ENCODE assay signal across 18 cellular contexts in the genomic region with DNA sequence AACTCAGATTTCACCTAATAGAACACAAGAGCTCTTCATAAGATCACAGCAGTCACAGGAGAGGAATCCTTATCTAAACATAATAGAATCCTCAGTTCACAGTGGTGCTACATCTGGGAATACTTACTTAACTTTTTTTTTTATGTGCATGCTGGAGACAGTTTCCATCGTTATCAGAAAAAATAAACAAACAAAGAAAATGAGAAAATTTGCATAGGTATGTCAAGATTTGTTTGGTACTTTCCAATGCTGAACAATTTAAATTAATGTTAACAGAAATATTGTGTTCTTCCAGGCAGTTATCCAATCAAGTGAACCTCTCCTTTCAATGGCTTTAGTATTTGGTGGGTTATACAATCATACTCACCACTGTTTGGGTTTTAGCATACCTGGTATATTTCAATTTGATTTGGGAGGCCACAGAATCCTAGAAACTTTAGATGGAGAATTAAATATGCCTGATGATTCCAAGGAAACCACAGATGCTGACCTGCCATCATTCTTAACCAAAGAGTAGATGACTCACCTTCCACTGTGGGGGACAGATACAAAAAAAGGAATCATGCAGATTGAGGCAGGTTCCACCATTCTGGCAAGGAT. TPM values are rescaled to one million over a fixed set of nuclear protein-coding genes. Genes with fewer than 3 reads are reported as not detected.
DNase-seq lines count a peak whose midpoint lies in the region; ATAC-seq, FAIRE-seq and TF ChIP-seq lines count a peak whose summit lies in the region.
"Had no signal": no experiment of that assay in that cellular context is flagged by ENCODE, and none has a peak within 500 bp of the region (broad histone marks: within the 10 kb centered on the region; RNA-seq: fewer than 3 reads in every experiment).

No MANE protein-coding gene starts in this region.

- FAIRE-seq in GM12892 (lab: Jason Lieb, UNC) = no peak

- no peak for ATAC-seq in effector memory CD8-positive, alpha-beta T cell (replicated peaks)
- no peak for ATAC-seq in natural killer cell
- ATAC-seq: T-helper 17 cell had no signal

- H3K27ac Mint-ChIP-seq in effector memory CD8-positive, alpha-beta T cell = no peak overlapping the region
- H3K27ac Mint-ChIP-seq in natural killer cell = no peak overlapping the region
- H3K27ac Mint-ChIP-seq: activated CD4-positive, alpha-beta memory T cell treated with anti-CD3 and anti-CD28 coated beads, Interleukin-2, amount 10 ng/mL, durations not matched to agents 7 days and 5 days; activated naive CD4-positive, alpha-beta T cell treated with anti-CD3 and anti-CD28 coated beads, Interleukin-2, amount 50 U/mL, for 24 hours had no signal

- H3K9me3 Mint-ChIP-seq in effector memory CD8-positive, alpha-beta T cell = no peaks in the 10 kb centered on the region
- H3K9me3 Mint-ChIP-seq in natural killer cell = no peaks in the 10 kb centered on the region
- H3K9me3 Mint-ChIP-seq: activated CD4-positive, alpha-beta memory T cell treated with anti-CD3 and anti-CD28 coated beads, Interleukin-2, amount 10 ng/mL, durations not matched to agents 7 days and 5 days; activated naive CD4-positive, alpha-beta T cell treated with anti-CD3 and anti-CD28 coated beads, Interleukin-2, amount 50 U/mL, for 24 hours had no signal

- WGBS in hepatocyte (ENCODE audit: low lambda C conversion rate, missing lambda C conversion rate) = 18% methylated on average over 1 of the region's 1 CpG

- no peak overlapping the region for H3K4me3 ChIP-seq in AG04449 (ENCODE audit: low read depth, low read length)
- no peak overlapping the region for H3K4me3 ChIP-seq in HEK293 (ENCODE audit: low read depth, low read length)
- no peak overlapping the region for H3K4me3 ChIP-seq in astrocyte of the cerebellum (ENCODE audit: low read depth, low read length)
- no peak overlapping the region for H3K4me3 ChIP-seq in hepatocyte
- H3K4me3 ChIP-seq: dorsolateral prefrontal cortex, sigmoid colon, transverse colon had no signal

- H3K4me2 ChIP-seq in hepatocyte = no peak overlapping the region

- H3K9me2 ChIP-seq in hepatocyte (replicated peaks; ENCODE audit: insufficient read depth) = no peaks in the 10 kb centered on the region

- intact Hi-C loops in natural killer cell (cut with micrococcal nuclease) = no loop called here

- in situ Hi-C loops in astrocyte of the cerebellum (cut with HindIII; ENCODE audit: low sequenced_read_pairs) = no loop called here

- no peak overlapping the region for H2AFZ ChIP-seq in hepatocyte

- peak; percentile 40 for DNase-seq in AG04449 (ENCODE audit: low read depth, low spot score)
- peak; percentile 90 for DNase-seq in astrocyte of the cerebellum (ENCODE audit: low read depth)
- no peak for DNase-seq in hepatocyte (ENCODE audit: low spot score)
- no peak for DNase-seq in effector memory CD8-positive, alpha-beta T cell
- no peak for DNase-seq in Kasumi-1 (lab: John Stamatoyannopoulos, UW)
- DNase-seq in natural killer cell = no peak
- no peak for DNase-seq in GM12892 (ENCODE audit: insufficient read length)
- DNase-seq: ACHN; activated CD4-positive, alpha-beta memory T cell treated with anti-CD3 and anti-CD28 coated beads, Interleukin-2, amount 10 ng/mL, durations not matched to agents 7 days and 5 days; dorsolateral prefrontal cortex; GDM1; NCI-H1930; sigmoid colon; T-helper 17 cell; transverse colon had no signal

- no peaks in the 10 kb centered on the region for H3K27me3 ChIP-seq in hepatocyte
- H3K27me3 ChIP-seq: sigmoid colon, transverse colon had no signal

- H3K27me3 Mint-ChIP-seq in effector memory CD8-positive, alpha-beta T cell = no peaks in the 10 kb centered on the region
- no peaks in the 10 kb centered on the region for H3K27me3 Mint-ChIP-seq in natural killer cell (ENCODE audit: low read depth in 2 of 2)
- H3K27me3 Mint-ChIP-seq: activated CD4-positive, alpha-beta memory T cell treated with anti-CD3 and anti-CD28 coated beads, Interleukin-2, amount 10 ng/mL, durations not matched to agents 7 days and 5 days; activated naive CD4-positive, alpha-beta T cell treated with anti-CD3 and anti-CD28 coated beads, Interleukin-2, amount 50 U/mL, for 24 hours; T-helper 17 cell had no signal

- no peak overlapping the region for H3K4me3 Mint-ChIP-seq in effector memory CD8-positive, alpha-beta T cell
- H3K4me3 Mint-ChIP-seq in natural killer cell = no peak overlapping the region
- H3K4me3 Mint-ChIP-seq: activated CD4-positive, alpha-beta memory T cell treated with anti-CD3 and anti-CD28 coated beads, Interleukin-2, amount 10 ng/mL, durations not matched to agents 7 days and 5 days; activated naive CD4-positive, alpha-beta T cell treated with anti-CD3 and anti-CD28 coated beads, Interleukin-2, amount 50 U/mL, for 24 hours; T-helper 17 cell had no signal

- POLR2A ChIA-PET in AG04449 (lab: Yijun Ruan, JAX) (interaction anchor here (0.7 to 1.6 kb wide), 4 partner anchors 48 to 121 kb away, joined by 3 to 4 read pairs (median 3); no protein-coding TSS in a partner anchor), HEK293 (lab: Yijun Ruan, JAX) (interaction anchor here (0.6 to 1.3 kb wide), 2 partner anchors 106 to 114 kb away, joined by 3 to 9 read pairs; no protein-coding TSS in a partner anchor)

- H3K79me2 ChIP-seq in hepatocyte = no peaks in the 10 kb centered on the region

- H3K4me1 ChIP-seq in HEK293 (ENCODE audit: control insufficient read depth, insufficient read depth, low read length) (peaks cover 16% of the 10 kb centered on the region), hepatocyte (ENCODE audit: insufficient read depth) (peaks cover 24% of the 10 kb centered on the region)
- H3K4me1 ChIP-seq: sigmoid colon, transverse colon had no signal

- no peaks in the 10 kb centered on the region for H3K36me3 ChIP-seq in HEK293 (ENCODE audit: control insufficient read depth in 2 of 2, insufficient read depth in 1 of 2, low read length in 2 of 2)
- no peaks in the 10 kb centered on the region for H3K36me3 ChIP-seq in hepatocyte (replicated peaks; ENCODE audit: insufficient read depth, low read depth)
- H3K36me3 ChIP-seq: sigmoid colon, transverse colon had no signal

- no peaks in the 10 kb centered on the region for H4K20me1 ChIP-seq in hepatocyte (ENCODE audit: insufficient read depth, poor library complexity, severe bottlenecking)

- no peak for TF ChIP-seq POLR2A in GM12892 (IDR thresholded peaks at IDR 0.05; ENCODE audit: low read depth, low read length)

- peaks cover 14% of the 10 kb centered on the region for H3K36me3 Mint-ChIP-seq in effector memory CD8-positive, alpha-beta T cell (ENCODE audit: insufficient read depth)
- H3K36me3 Mint-ChIP-seq in natural killer cell = peaks cover 16% of the 10 kb centered on the region

- no peak for TF ChIP-seq CTCF in AG04449 (IDR thresholded peaks at IDR 0.05; ENCODE audit: insufficient read depth, low read length, missing control alignments)
- TF ChIP-seq CTCF in HEK293 (tag by site-specific recombination; IDR thresholded peaks at IDR 0.05) = no peak
- no peak for TF ChIP-seq CTCF in astrocyte of the cerebellum (IDR thresholded peaks at IDR 0.05; ENCODE audit: low read depth, low read length, missing control alignments)
- no peak for TF ChIP-seq CTCF in hepatocyte (IDR thresholded peaks at IDR 0.05; ENCODE audit: poor library complexity)
- TF ChIP-seq CTCF in natural killer cell (IDR thresholded peaks at IDR 0.05) = no peak

- CTCF ChIA-PET in AG04449 (lab: Yijun Ruan, JAX) (no interaction called here), HEK293 (lab: Yijun Ruan, JAX) (interaction anchor here (0.6 to 1.5 kb wide), 4 partner anchors 12 to 133 kb away, joined by 3 to 5 read pairs (median 3); no protein-coding TSS in a partner anchor)

- no peak overlapping the region; the same call in 1 of the 2 replicates for H3K27ac ChIP-seq in HEK293 (ENCODE audit: extremely low read depth, low read depth, low read length)
- H3K27ac ChIP-seq in hepatocyte = peak overlapping the region; percentile 69
- H3K27ac ChIP-seq: dorsolateral prefrontal cortex, sigmoid colon, transverse colon had no signal

- no peaks in the 10 kb centered on the region for H3K9me3 ChIP-seq in HEK293 (ENCODE audit: control insufficient read depth, insufficient read depth, low read depth, low read length)
- no peaks in the 10 kb centered on the region for H3K9me3 ChIP-seq in hepatocyte (ENCODE audit: low read depth)
- H3K9me3 ChIP-seq: sigmoid colon, transverse colon had no signal

- peaks cover 0 to 5% of the 10 kb centered on the region in 2 donors for H3K4me1 Mint-ChIP-seq in effector memory CD8-positive, alpha-beta T cell (ENCODE audit: low read depth in 2 of 2)
- H3K4me1 Mint-ChIP-seq in natural killer cell = peaks cover 13 to 17% of the 10 kb centered on the region in 2 donors
- H3K4me1 Mint-ChIP-seq: activated naive CD4-positive, alpha-beta T cell treated with anti-CD3 and anti-CD28 coated beads, Interleukin-2, amount 50 U/mL, for 24 hours had no signal

TF ChIP-seq in HEK293, 187 proteins besides CTCF, POLR2A, EP300 and RAD21 (continues in another document):
- TF ChIP-seq, protein P1, sequence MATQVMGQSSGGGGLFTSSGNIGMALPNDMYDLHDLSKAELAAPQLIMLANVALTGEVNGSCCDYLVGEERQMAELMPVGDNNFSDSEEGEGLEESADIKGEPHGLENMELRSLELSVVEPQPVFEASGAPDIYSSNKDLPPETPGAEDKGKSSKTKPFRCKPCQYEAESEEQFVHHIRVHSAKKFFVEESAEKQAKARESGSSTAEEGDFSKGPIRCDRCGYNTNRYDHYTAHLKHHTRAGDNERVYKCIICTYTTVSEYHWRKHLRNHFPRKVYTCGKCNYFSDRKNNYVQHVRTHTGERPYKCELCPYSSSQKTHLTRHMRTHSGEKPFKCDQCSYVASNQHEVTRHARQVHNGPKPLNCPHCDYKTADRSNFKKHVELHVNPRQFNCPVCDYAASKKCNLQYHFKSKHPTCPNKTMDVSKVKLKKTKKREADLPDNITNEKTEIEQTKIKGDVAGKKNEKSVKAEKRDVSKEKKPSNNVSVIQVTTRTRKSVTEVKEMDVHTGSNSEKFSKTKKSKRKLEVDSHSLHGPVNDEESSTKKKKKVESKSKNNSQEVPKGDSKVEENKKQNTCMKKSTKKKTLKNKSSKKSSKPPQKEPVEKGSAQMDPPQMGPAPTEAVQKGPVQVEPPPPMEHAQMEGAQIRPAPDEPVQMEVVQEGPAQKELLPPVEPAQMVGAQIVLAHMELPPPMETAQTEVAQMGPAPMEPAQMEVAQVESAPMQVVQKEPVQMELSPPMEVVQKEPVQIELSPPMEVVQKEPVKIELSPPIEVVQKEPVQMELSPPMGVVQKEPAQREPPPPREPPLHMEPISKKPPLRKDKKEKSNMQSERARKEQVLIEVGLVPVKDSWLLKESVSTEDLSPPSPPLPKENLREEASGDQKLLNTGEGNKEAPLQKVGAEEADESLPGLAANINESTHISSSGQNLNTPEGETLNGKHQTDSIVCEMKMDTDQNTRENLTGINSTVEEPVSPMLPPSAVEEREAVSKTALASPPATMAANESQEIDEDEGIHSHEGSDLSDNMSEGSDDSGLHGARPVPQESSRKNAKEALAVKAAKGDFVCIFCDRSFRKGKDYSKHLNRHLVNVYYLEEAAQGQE (tag by site-specific recombination; IDR thresholded peaks at IDR 0.05) = no peak
- TF ChIP-seq GLIS1 (tag by site-specific recombination; IDR thresholded peaks at IDR 0.05) (peak; percentile 54), ZNF670 (tag by site-specific recombination; IDR thresholded peaks at IDR 0.05; ENCODE audit: low read depth) (no peak), KLF9 (tag by site-specific recombination; IDR thresholded peaks at IDR 0.05; ENCODE audit: low read depth) (no peak)

RNA-seq across cellular contexts. Expression of a gene that starts 6.4 kb away (rescaled TPM):
- 9.4 and 10.6 TPM in 2 replicates for total RNA-seq in hepatocyte
- polyA plus RNA-seq in hepatocyte = 2.0 and 3.3 TPM in 2 replicates
- 1 to 10 TPM; 4.7 to 5.6 (median 5.1) TPM for total RNA-seq in natural killer cell
- not detected for polyA plus RNA-seq in GM12892 (2012; ENCODE audit: missing spikeins)
- total RNA-seq: HT-29 had no signal

Comparison
In these comparisons a context has a peak if more than half of its experiments do, and no peak if none do; other contexts are left out.
1. DNase-seq: peak in AG04449 (single experiment) and astrocyte of the cerebellum (single experiment); none in hepatocyte (single experiment), effector memory CD8-positive, alpha-beta T cell (0 of 3), Kasumi-1 (0 of 2), natural killer cell (single experiment) and GM12892 (single experiment).